Comparison of ENCODE assay signal across 26 cellular contexts in the genomic region with DNA sequence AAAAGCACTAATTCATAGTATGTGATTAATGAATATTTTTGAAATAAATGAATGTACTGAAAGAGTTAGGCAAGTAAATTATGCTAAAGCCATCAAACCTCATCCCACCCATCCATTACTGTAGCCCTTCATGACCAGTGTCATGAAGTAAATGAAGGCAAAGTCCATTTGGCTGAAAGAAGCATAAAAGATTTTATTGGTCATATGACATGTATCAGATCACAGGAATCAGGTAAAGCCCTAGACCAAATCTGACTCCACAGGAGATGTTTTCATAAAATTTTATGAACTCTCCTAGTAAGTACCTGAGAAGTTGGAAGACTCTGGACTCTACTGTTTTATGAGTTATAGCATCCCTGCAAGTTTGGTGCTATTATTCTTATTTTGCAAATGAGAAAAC.
A peak's percentile ranks its signal among the peaks of the same experiment; 100 is the strongest.
DNase-seq lines count a peak whose midpoint lies in the region; ATAC-seq, FAIRE-seq and TF ChIP-seq lines count a peak whose summit lies in the region.
"Had no signal": no experiment of that assay in that cellular context is flagged by ENCODE, and none has a peak within 500 bp of the region (broad histone marks: within the 10 kb centered on the region; RNA-seq: fewer than 3 reads in every experiment).

No MANE protein-coding gene starts in this region.

- no peaks in the 10 kb centered on the region for H4K20me1 ChIP-seq in astrocyte (ENCODE audit: insufficient read depth, low read length)
- H4K20me1 ChIP-seq: BLaER1 had no signal

- CTCF ChIA-PET in HEK293T (lab: Yijun Ruan, JAX) = no interaction called here

- H3K36me3 Mint-ChIP-seq in astrocyte (ENCODE audit: low read depth, unreplicated experiment) = no peaks in the 10 kb centered on the region
- H3K36me3 Mint-ChIP-seq: CD14-positive monocyte; CD4-positive, alpha-beta memory T cell; CD4-positive, CD25-positive, alpha-beta regulatory T cell had no signal

- no peaks in the 10 kb centered on the region for H3K27me3 Mint-ChIP-seq in astrocyte (ENCODE audit: low read depth, unreplicated experiment)
- H3K27me3 Mint-ChIP-seq: CD4-positive, alpha-beta memory T cell; CD4-positive, CD25-positive, alpha-beta regulatory T cell; CD8-positive, alpha-beta memory T cell had no signal

- H3K36me3 ChIP-seq in astrocyte (ENCODE audit: insufficient read depth, low read length) (no peaks in the 10 kb centered on the region), mucosa of descending colon (ENCODE audit: low read depth) (no peaks in the 10 kb centered on the region)
- H3K36me3 ChIP-seq: BE2C, BLaER1 had no signal

- no peak overlapping the region for H3K27ac ChIP-seq in astrocyte (ENCODE audit: low read depth, low read length)
- H3K27ac ChIP-seq: BLaER1 had no signal

- peak; percentile 93 for ATAC-seq in mucosa of descending colon
- ATAC-seq in GM19467 (IDR thresholded peaks at IDR 0.05; ENCODE audit: unreplicated experiment) = no peak
- ATAC-seq: GM12878 had no signal

- no peaks in the 10 kb centered on the region for H3K9me3 Mint-ChIP-seq in astrocyte (ENCODE audit: unreplicated experiment)

- POLR2A ChIA-PET in HEK293T (lab: Yijun Ruan, JAX) = no interaction called here

- intact Hi-C loops in mucosa of descending colon (cut with DNase I, micrococcal nuclease) = no loop called here

- H3K27ac Mint-ChIP-seq in astrocyte (ENCODE audit: unreplicated experiment) = peak overlapping the region; percentile 6
- H3K27ac Mint-ChIP-seq: CD14-positive monocyte; CD4-positive, alpha-beta memory T cell; CD4-positive, CD25-positive, alpha-beta regulatory T cell; CD8-positive, alpha-beta memory T cell had no signal

- FAIRE-seq in astrocyte (lab: Jason Lieb, UNC) = no peak
- FAIRE-seq: A204.1, GM12878, GM12892, GM18507 had no signal

- H3K27me3 ChIP-seq in astrocyte (ENCODE audit: insufficient read depth, low read length) = no peaks in the 10 kb centered on the region
- H3K27me3 ChIP-seq: BE2C, BLaER1 had no signal

- H3K4me1 ChIP-seq in astrocyte (ENCODE audit: insufficient read depth, low read length) (no peaks in the 10 kb centered on the region), mucosa of descending colon (ENCODE audit: low read depth) (no peaks in the 10 kb centered on the region)
- H3K4me1 ChIP-seq: BE2C, BLaER1 had no signal

- H3K4me3 ChIP-seq in astrocyte (ENCODE audit: insufficient read depth, low read depth, low read length) (no peak overlapping the region), mucosa of descending colon (no peak overlapping the region)
- H3K4me3 ChIP-seq: BLaER1, GM12878 had no signal

- H3K9me3 ChIP-seq in astrocyte (ENCODE audit: insufficient read depth, low read depth, low read length) (peaks cover 4% of the 10 kb centered on the region), mucosa of descending colon (no peaks in the 10 kb centered on the region)
- H3K9me3 ChIP-seq: BE2C had no signal

- no peak overlapping the region for H3K9ac ChIP-seq in astrocyte (ENCODE audit: low read length)
- H3K9ac ChIP-seq: BLaER1 had no signal

- DNase-seq in astrocyte (ENCODE audit: low read depth) (no peak), mucosa of descending colon (peak in 1 of 3 donors; percentile 9), HEK293T (ENCODE audit: extremely low spot score) (no peak), NCI-H82 (lab: John Stamatoyannopoulos, UW) (no peak)
- DNase-seq: 8988T; ACHN; BE2C; C1 segment of cervical spinal cord; CD4-positive, alpha-beta memory T cell; CD4-positive, CD25-positive, alpha-beta regulatory T cell; CD8-positive, alpha-beta memory T cell; COR-L47; DMS 273 treated with DMSO at 0.1 percent for 48 hours; DMS153; DMS53; DMS79; DND-41; EL; GDM1 had no signal

- H3K79me2 ChIP-seq in astrocyte (ENCODE audit: insufficient read depth, low read length) = no peaks in the 10 kb centered on the region

- no peak overlapping the region for H3K4me2 ChIP-seq in astrocyte (ENCODE audit: low read length)
- H3K4me2 ChIP-seq: BLaER1 had no signal

- no peak overlapping the region for H3K4me3 Mint-ChIP-seq in astrocyte (ENCODE audit: unreplicated experiment)
- H3K4me3 Mint-ChIP-seq: CD14-positive monocyte; CD4-positive, alpha-beta memory T cell; CD4-positive, CD25-positive, alpha-beta regulatory T cell; CD8-positive, alpha-beta memory T cell had no signal

- H2AFZ ChIP-seq in astrocyte (ENCODE audit: low read depth, low read length) = no peak overlapping the region

- peaks cover 43% of the 10 kb centered on the region for H3K4me1 Mint-ChIP-seq in astrocyte (ENCODE audit: low read depth, unreplicated experiment)
- H3K4me1 Mint-ChIP-seq: CD14-positive monocyte; CD4-positive, alpha-beta memory T cell; CD4-positive, CD25-positive, alpha-beta regulatory T cell; CD8-positive, alpha-beta memory T cell had no signal

- TF ChIP-seq CTCF in astrocyte (IDR thresholded peaks at IDR 0.05; ENCODE audit: insufficient read depth, low read depth, low read length) (no peak), mucosa of descending colon (IDR thresholded peaks at IDR 0.05) (no peak)

TF ChIP-seq in HEK293T, 16 proteins besides CTCF, POLR2A, EP300 and RAD21:
- TF ChIP-seq SP1 (IDR thresholded peaks at IDR 0.05) (no peak), FOXA1 (IDR thresholded peaks at IDR 0.05) (no peak), FOXK2 (IDR thresholded peaks at IDR 0.05) (no peak), SUZ12 (IDR thresholded peaks at IDR 0.05) (no peak), LEF1 (IDR thresholded peaks at IDR 0.05; ENCODE audit: borderline replicate concordance) (no peak), FOXM1 (IDR thresholded peaks at IDR 0.05; ENCODE audit: borderline replicate concordance) (no peak), ARNT (IDR thresholded peaks at IDR 0.05) (no peak), NFRKB (IDR thresholded peaks at IDR 0.05) (no peak), ELF4 (IDR thresholded peaks at IDR 0.05) (no peak), ZNF384 (IDR thresholded peaks at IDR 0.05) (no peak), CTBP1 (IDR thresholded peaks at IDR 0.05; ENCODE audit: borderline replicate concordance) (no peak), HDGF (IDR thresholded peaks at IDR 0.05; ENCODE audit: borderline replicate concordance) (no peak), L3MBTL2 (conservative IDR thresholded peaks at IDR 0.05) (no peak), TARDBP (IDR thresholded peaks at IDR 0.05) (no peak), BHLHE40 (IDR thresholded peaks at IDR 0.05; ENCODE audit: borderline replicate concordance) (no peak)
- TF ChIP-seq, protein P1, sequence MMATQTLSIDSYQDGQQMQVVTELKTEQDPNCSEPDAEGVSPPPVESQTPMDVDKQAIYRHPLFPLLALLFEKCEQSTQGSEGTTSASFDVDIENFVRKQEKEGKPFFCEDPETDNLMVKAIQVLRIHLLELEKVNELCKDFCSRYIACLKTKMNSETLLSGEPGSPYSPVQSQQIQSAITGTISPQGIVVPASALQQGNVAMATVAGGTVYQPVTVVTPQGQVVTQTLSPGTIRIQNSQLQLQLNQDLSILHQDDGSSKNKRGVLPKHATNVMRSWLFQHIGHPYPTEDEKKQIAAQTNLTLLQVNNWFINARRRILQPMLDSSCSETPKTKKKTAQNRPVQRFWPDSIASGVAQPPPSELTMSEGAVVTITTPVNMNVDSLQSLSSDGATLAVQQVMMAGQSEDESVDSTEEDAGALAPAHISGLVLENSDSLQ (IDR thresholded peaks at IDR 0.05) = no peak
TF ChIP-seq in HEK293T: peak in this region for 0.
